In the genomic region with DNA sequence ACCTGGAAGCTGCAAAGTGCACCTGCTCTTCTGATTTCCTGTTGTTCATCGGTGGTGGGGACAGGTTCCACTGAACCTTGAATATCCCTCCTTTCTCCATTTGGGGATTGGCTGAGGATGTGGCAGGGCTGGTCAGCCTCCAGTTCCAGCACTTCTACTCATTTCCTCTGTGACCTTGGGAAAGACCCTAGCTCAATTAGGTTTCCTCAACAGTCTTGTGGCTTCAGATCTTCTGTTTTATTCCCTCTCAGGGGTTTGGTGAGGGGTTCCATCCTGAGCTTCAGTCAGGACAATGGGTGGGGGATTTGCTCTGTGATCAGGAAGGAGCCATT, we compare ENCODE assay signal across 12 cellular contexts.
DNase-seq lines count a peak whose midpoint lies in the region; ATAC-seq, FAIRE-seq and TF ChIP-seq lines count a peak whose summit lies in the region.
"Had no signal": no experiment of that assay in that cellular context is flagged by ENCODE, and none has a peak within 500 bp of the region (broad histone marks: within the 10 kb centered on the region; RNA-seq: fewer than 3 reads in every experiment).

No MANE protein-coding gene starts in this region.

- no peak overlapping the region for H4K5ac ChIP-seq in H1 (ENCODE audit: insufficient read length, low read depth, low read length)

- 0 out of 2 replicates have a peak, but pooled peaks cover 5% of the 10 kb centered on the region for H3K9me3 ChIP-seq in BLaER1
- peaks cover 0 to 15% (median 9%) of the 10 kb centered on the region in 11 experiments; a peak in 11 of 22 replicates for H3K9me3 ChIP-seq in BLaER1 treated with 17β-estradiol and CSF1 and Interleukin-3, amounts not matched to agents 10 nM and 100 nM (replicated peaks in 1 of 11)
- H3K9me3 ChIP-seq in MM.1S (replicated peaks; ENCODE audit: insufficient read depth, low read length) = no peaks in the 10 kb centered on the region
- H3K9me3 ChIP-seq in H1 (ENCODE audit: insufficient read depth in 2 of 2, low read depth in 1 of 2, low read length in 1 of 2) = 0 out of 4 replicates have a peak, but pooled peaks cover 0 to 3% of the 10 kb centered on the region in 2 experiments
- H3K9me3 ChIP-seq: A549, BE2C had no signal

- TF ChIP-seq POLR2A in H1 (IDR thresholded peaks at IDR 0.05; ENCODE audit: control extremely low read depth in 1 of 2, low read depth in 2 of 2, low read length in 2 of 2) = no peak

- H2BK120ac ChIP-seq in H1 (replicated peaks; ENCODE audit: low read depth, low read length) = no peak overlapping the region

- H2AFZ ChIP-seq in MM.1S (ENCODE audit: low read length) (no peak overlapping the region), H1 (ENCODE audit: low read length) (no peak overlapping the region)

- POLR2A ChIA-PET in H1 (lab: Charles Lee; ENCODE audit: partially characterized antibody) = interaction anchor here (1.4 kb wide), 1 partner anchor 12 kb away, joined by 3 read pairs; no protein-coding TSS in a partner anchor

- no peaks in the 10 kb centered on the region for H3K9me2 ChIP-seq in MM.1S (replicated peaks; ENCODE audit: insufficient read depth, low read length)

- no peaks in the 10 kb centered on the region for H4K20me1 ChIP-seq in BLaER1
- no peaks in the 10 kb centered on the region for H4K20me1 ChIP-seq in BLaER1 treated with 17β-estradiol and CSF1 and Interleukin-3, amounts not matched to agents 10 nM and 100 nM
- H4K20me1 ChIP-seq in MM.1S (ENCODE audit: insufficient read depth, low read length) = no peaks in the 10 kb centered on the region
- no peaks in the 10 kb centered on the region for H4K20me1 ChIP-seq in H1 (replicated peaks in 1 of 2; ENCODE audit: control insufficient read depth in 1 of 2, insufficient read depth in 2 of 2, low read length in 2 of 2)

- no peaks in the 10 kb centered on the region for H3K79me1 ChIP-seq in H1 (ENCODE audit: low read depth, low read length)

- 0 out of 2 replicates have a peak, but pooled peaks cover 3% of the 10 kb centered on the region for H3K23me2 ChIP-seq in H1 (ENCODE audit: low read depth, low read length)

- no peak overlapping the region for H4K8ac ChIP-seq in H1 (ENCODE audit: extremely low read depth, insufficient read depth, low read length)

- H3K79me2 ChIP-seq in MM.1S (ENCODE audit: low read length) = no peaks in the 10 kb centered on the region
- H3K79me2 ChIP-seq in H1 (ENCODE audit: control insufficient read depth in 1 of 2, insufficient read depth in 2 of 2, low read length in 2 of 2) = no peaks in the 10 kb centered on the region

- H3K9ac ChIP-seq in BLaER1 = no peak overlapping the region
- H3K9ac ChIP-seq in BLaER1 treated with 17β-estradiol and CSF1 and Interleukin-3, amounts not matched to agents 10 nM and 100 nM = no peak overlapping the region
- no peak overlapping the region for H3K9ac ChIP-seq in MM.1S (ENCODE audit: low read length)
- H3K9ac ChIP-seq in H1 (replicated peaks in 1 of 4; ENCODE audit: extremely low read depth in 1 of 4, low read depth in 3 of 4, low read length in 3 of 4) = no peak overlapping the region

- TF ChIP-seq EP300 in H1 (IDR thresholded peaks at IDR 0.05; ENCODE audit: borderline replicate concordance in 1 of 2, low read depth in 2 of 2, low read length in 2 of 2) = no peak

- H3K23ac ChIP-seq in H1 (ENCODE audit: insufficient read length) = no peak overlapping the region

- CTCF ChIA-PET in H1 (lab: Charles Lee; ENCODE audit: partially characterized antibody) = interaction anchor here (0.6 to 1.5 kb wide), 9 partner anchors 17 to 471 kb away, joined by 3 to 5 read pairs (median 3); no protein-coding TSS in a partner anchor

- H3K27ac ChIP-seq in BLaER1 (no peak overlapping the region), MM.1S (ENCODE audit: low read length) (peak overlapping the region; percentile 66; the same call in 1 of the 2 replicates), H1 (ENCODE audit: low read depth, low read length) (no peak overlapping the region)
- no peak overlapping the region for H3K27ac ChIP-seq in BLaER1 treated with 17β-estradiol and CSF1 and Interleukin-3, amounts not matched to agents 10 nM and 100 nM
- H3K27ac ChIP-seq: A549 had no signal

- no peak overlapping the region for H2BK15ac ChIP-seq in H1 (ENCODE audit: low read length)

- H3K4me2 ChIP-seq in BLaER1 (peak overlapping the region; percentile 54), MM.1S (ENCODE audit: low read depth, low read length) (peak overlapping the region; percentile 51; the same call in 1 of the 2 replicates), H1 (ENCODE audit: insufficient read depth in 1 of 2, low read depth in 2 of 2, low read length in 2 of 2) (peak overlapping the region; percentile 35 to 44; a peak in 3 of 4 replicates)
- peak overlapping the region in 6 of 11 experiments; percentile 20 to 41 (median 28); a peak in 6 of 22 replicates for H3K4me2 ChIP-seq in BLaER1 treated with 17β-estradiol and CSF1 and Interleukin-3, amounts not matched to agents 10 nM and 100 nM
- H3K4me2 ChIP-seq: A549 had no signal

- no peak for ATAC-seq in HG03354 (IDR thresholded peaks at IDR 0.05; ENCODE audit: poor library complexity, severe bottlenecking, unreplicated experiment)
- ATAC-seq in HG03457 (IDR thresholded peaks at IDR 0.05; ENCODE audit: unreplicated experiment) = no peak
- ATAC-seq: A549 had no signal

- H3K4me1 ChIP-seq in BLaER1 = peaks cover 10% of the 10 kb centered on the region
- peaks cover 0 to 10% (median 7%) of the 10 kb centered on the region in 10 experiments; a peak in 10 of 20 replicates for H3K4me1 ChIP-seq in BLaER1 treated with 17β-estradiol and CSF1 and Interleukin-3, amounts not matched to agents 10 nM and 100 nM
- peaks cover 43% of the 10 kb centered on the region for H3K4me1 ChIP-seq in MM.1S (ENCODE audit: low read length)
- H3K4me1 ChIP-seq in H1 (replicated peaks in 1 of 4; ENCODE audit: control insufficient read depth in 3 of 4, insufficient read depth in 4 of 4, low read length in 3 of 4) = peaks cover 0 to 8% (median 6%) of the 10 kb centered on the region in 4 experiments; a peak in 5 of 7 replicates
- H3K4me1 ChIP-seq: A549, BE2C had no signal

- peaks cover 17% of the 10 kb centered on the region for H3F3A ChIP-seq in MM.1S (ENCODE audit: insufficient read depth, low read length)

- H3K27me3 ChIP-seq in BLaER1 = no peaks in the 10 kb centered on the region
- H3K27me3 ChIP-seq in BLaER1 treated with 17β-estradiol and CSF1 and Interleukin-3, amounts not matched to agents 10 nM and 100 nM = no peaks in the 10 kb centered on the region
- no peaks in the 10 kb centered on the region for H3K27me3 ChIP-seq in MM.1S (replicated peaks; ENCODE audit: insufficient read depth, low read length)
- H3K27me3 ChIP-seq in H1 (replicated peaks in 1 of 4; ENCODE audit: control insufficient read depth in 3 of 4, extremely low read depth in 1 of 4, insufficient read depth in 3 of 4, low read length in 3 of 4) = no peaks in the 10 kb centered on the region; a peak in 1 of 7 replicates
- H3K27me3 ChIP-seq: BE2C had no signal

- H4K91ac ChIP-seq in H1 (replicated peaks; ENCODE audit: insufficient read length, low read length) = no peak overlapping the region

- no peak overlapping the region for H3K4ac ChIP-seq in H1 (replicated peaks; ENCODE audit: insufficient read length, low read depth, low read length)

- H2BK20ac ChIP-seq in H1 (ENCODE audit: low read length) = peak overlapping the region; percentile 15; the same call in 1 of the 2 replicates

- 64% methylated on average over 1 of the region's 1 CpG; no CpG with 5 or more reads in 1 of the 2 experiments for WGBS in H1 (ENCODE audit: extremely low coverage in 1 of 2, insufficient coverage in 1 of 2, insufficient read length in 1 of 2, insufficient replicate concordance in 2 of 2, low coverage in 1 of 2, low lambda C conversion rate in 2 of 2, missing lambda C conversion rate in 1 of 2), 2 experiments

- TF ChIP-seq CTCF in MM.1S (IDR thresholded peaks at IDR 0.05; ENCODE audit: low read length) = no peak
- TF ChIP-seq CTCF in H1 (IDR thresholded peaks at IDR 0.05; ENCODE audit: control extremely low read depth in 1 of 3, insufficient read depth in 1 of 3, low read depth in 1 of 3, low read length in 3 of 3) = no peak

- no peak overlapping the region for H2AK5ac ChIP-seq in H1 (ENCODE audit: low read depth, low read length)

- FAIRE-seq in H1 (lab: Jason Lieb, UNC) = no peak
- FAIRE-seq: A549, GM12892 had no signal

- H3K56ac ChIP-seq in H1 (replicated peaks; ENCODE audit: insufficient read length, low read depth, low read length) = no peak overlapping the region

- H3K4me3 ChIP-seq in BLaER1 (no peak overlapping the region), MM.1S (ENCODE audit: low read length) (no peak overlapping the region), H1 (ENCODE audit: extremely low read depth in 1 of 4, insufficient read depth in 2 of 4, low read depth in 3 of 4, low read length in 4 of 4) (no peak overlapping the region)
- H3K4me3 ChIP-seq in BLaER1 treated with 17β-estradiol and CSF1 and Interleukin-3, amounts not matched to agents 10 nM and 100 nM = no peak overlapping the region
- H3K4me3 ChIP-seq: A549 had no signal

- DNase-seq in MM.1S = no peak
- no peak for DNase-seq in H1 (ENCODE audit: low read depth in 1 of 2, low spot score in 2 of 2)
- no peak for DNase-seq in NOMO-1 treated with dmso at 0.1 percent for 144 hours (lab: John Stamatoyannopoulos, UW; ENCODE audit: unreplicated experiment)
- no peak for DNase-seq in hypothalamus (lab: John Stamatoyannopoulos, UW)
- DNase-seq: BE2C, DMS79 had no signal

- H2BK12ac ChIP-seq in H1 (ENCODE audit: low read depth, low read length) = no peak overlapping the region

- no peak for TF ChIP-seq RAD21 in H1 (IDR thresholded peaks at IDR 0.05 in 1 of 2, conservative IDR thresholded peaks at IDR 0.05 in 1 of 2; ENCODE audit: low read depth in 2 of 2, low read length in 2 of 2)

- H3K36me3 ChIP-seq in BLaER1 (no peaks in the 10 kb centered on the region), MM.1S (replicated peaks; ENCODE audit: insufficient read depth, low read length) (no peaks in the 10 kb centered on the region), H1 (ENCODE audit: control insufficient read depth in 2 of 4, insufficient read depth in 4 of 4, low read length in 3 of 4) (no peaks in the 10 kb centered on the region)
- no peaks in the 10 kb centered on the region for H3K36me3 ChIP-seq in BLaER1 treated with 17β-estradiol and CSF1 and Interleukin-3, amounts not matched to agents 10 nM and 100 nM
- H3K36me3 ChIP-seq: BE2C had no signal

- no peak overlapping the region for H3K18ac ChIP-seq in H1 (ENCODE audit: extremely low read depth, low read length)

- H2BK5ac ChIP-seq in H1 (ENCODE audit: low read depth, low read length) = no peak overlapping the region

- no peak overlapping the region for H3K14ac ChIP-seq in H1 (ENCODE audit: insufficient read length)

TF ChIP-seq in H1, 55 proteins besides CTCF, POLR2A, EP300 and RAD21:
- TF ChIP-seq ASH2L (IDR thresholded peaks at IDR 0.05; ENCODE audit: low read length) (peak; percentile 5), CEBPB (IDR thresholded peaks at IDR 0.05; ENCODE audit: low read depth, low read length) (no peak), RXRA (IDR thresholded peaks at IDR 0.05; ENCODE audit: insufficient read depth, low read depth, low read length) (no peak)
- TF ChIP-seq, protein P1, sequence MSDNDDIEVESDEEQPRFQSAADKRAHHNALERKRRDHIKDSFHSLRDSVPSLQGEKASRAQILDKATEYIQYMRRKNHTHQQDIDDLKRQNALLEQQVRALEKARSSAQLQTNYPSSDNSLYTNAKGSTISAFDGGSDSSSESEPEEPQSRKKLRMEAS (IDR thresholded peaks at IDR 0.05) = no peak
